In the genomic region with DNA sequence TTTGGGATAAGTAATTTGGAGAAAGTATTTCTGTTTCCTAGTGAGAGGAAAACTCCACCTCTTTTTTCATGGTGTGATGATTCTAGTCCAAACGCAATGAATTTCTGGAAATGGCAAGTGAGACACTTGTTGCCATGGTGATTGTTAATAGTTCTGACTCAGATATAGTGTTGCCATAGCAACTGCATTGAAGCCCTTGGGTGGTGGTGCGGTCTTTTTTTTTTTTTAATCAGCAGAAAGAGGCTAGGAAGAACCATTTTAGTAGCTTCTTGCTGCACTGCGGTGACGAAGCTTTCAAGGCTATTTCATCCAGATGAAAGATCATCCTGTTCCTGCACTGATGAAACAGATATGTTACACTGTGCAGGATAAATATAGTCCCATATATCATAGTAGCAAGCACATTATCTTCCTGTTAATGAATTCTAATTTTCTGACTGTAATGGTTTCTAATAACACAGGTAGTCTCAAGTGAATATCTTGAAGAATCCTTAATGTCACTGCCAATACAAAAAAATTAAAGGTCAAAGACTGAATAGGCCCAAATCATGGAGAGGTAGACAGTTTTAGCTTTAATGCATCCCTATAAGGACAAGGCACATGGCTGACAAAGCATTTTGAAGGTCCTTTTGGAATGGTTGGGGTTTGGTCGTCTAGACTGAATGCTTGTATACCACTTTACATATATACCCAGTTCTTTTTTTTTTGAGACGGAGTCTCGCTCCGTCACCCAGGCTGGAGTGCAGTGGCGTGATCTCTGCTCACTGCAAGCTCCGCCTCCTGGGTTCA, we compare ENCODE assay signal across 8 cellular contexts.
A peak's percentile ranks its signal among the peaks of the same experiment; 100 is the strongest.
DNase-seq lines count a peak whose midpoint lies in the region; ATAC-seq and TF ChIP-seq lines count a peak whose summit lies in the region.

No MANE protein-coding gene starts in this region.

- no peaks in the 10 kb centered on the region for H3F3A ChIP-seq in SK-N-SH (replicated peaks; ENCODE audit: insufficient read depth)

- CTCF ChIA-PET in SK-N-SH (lab: Yijun Ruan, JAX), result no interaction called here

- H3K27me3 ChIP-seq in SK-N-SH (ENCODE audit: insufficient read depth), result no peaks in the 10 kb centered on the region

- ATAC-seq in SK-N-SH treated with all-trans-retinoic acid at 6 μM for 48 hours (no peak; the same call in 2 of the 3 replicates), HG03159 (IDR thresholded peaks at IDR 0.05; ENCODE audit: unreplicated experiment) (no peak), GM21423 (IDR thresholded peaks at IDR 0.05; ENCODE audit: unreplicated experiment) (no peak)

- H3K9me3 ChIP-seq in SK-N-SH, result no peaks in the 10 kb centered on the region

- no peaks in the 10 kb centered on the region for H3K36me3 ChIP-seq in SK-N-SH (replicated peaks in 1 of 2; ENCODE audit: control insufficient read depth in 1 of 2, insufficient read depth in 2 of 2, low read length in 1 of 2)

- H3K9ac ChIP-seq in SK-N-SH, result no peak overlapping the region

- no peak overlapping the region for H3K4me2 ChIP-seq in SK-N-SH

- WGBS in SK-N-SH (ENCODE audit: low lambda C conversion rate), result 89% methylated on average over 10 of the region's 10 CpGs

- POLR2A ChIA-PET in SK-N-SH (lab: Yijun Ruan, JAX), result no interaction called here

- H3K4me1 ChIP-seq in SK-N-SH (ENCODE audit: control insufficient read depth in 1 of 2, insufficient read depth in 2 of 2, low read depth in 1 of 2, low read length in 1 of 2), result no peaks in the 10 kb centered on the region

- H2AFZ ChIP-seq in SK-N-SH (ENCODE audit: low read depth), result no peak overlapping the region

- peak overlapping the region in 1 of 2 experiments; percentile 7; a peak in 1 of 4 replicates for H3K27ac ChIP-seq in SK-N-SH (ENCODE audit: low read depth in 2 of 2, low read length in 1 of 2)

- H3K79me2 ChIP-seq in SK-N-SH (ENCODE audit: insufficient read depth), result no peaks in the 10 kb centered on the region

- H4K20me1 ChIP-seq in SK-N-SH (ENCODE audit: insufficient read depth), result no peaks in the 10 kb centered on the region

- DNase-seq in SK-N-SH (peak; percentile 22), RPMI7951 (ENCODE audit: low read depth) (peak; percentile 86), fibroblast of villous mesenchyme (ENCODE audit: low read depth) (peak; percentile 11), superior temporal gyrus (ENCODE audit: extremely low spot score) (peak; percentile 83), NCI-H1694 (lab: John Stamatoyannopoulos, UW) (no peak)

- no peak for TF ChIP-seq EP300 in SK-N-SH (IDR thresholded peaks at IDR 0.05; ENCODE audit: borderline replicate concordance in 1 of 2, low read depth in 1 of 2, low read length in 1 of 2)

- no peaks in the 10 kb centered on the region for H3K9me2 ChIP-seq in SK-N-SH

- TF ChIP-seq CTCF in SK-N-SH (IDR thresholded peaks at IDR 0.05) (no peak), fibroblast of villous mesenchyme (IDR thresholded peaks at IDR 0.05; ENCODE audit: insufficient read depth, low read depth, low read length) (no peak)

- TF ChIP-seq RAD21 in SK-N-SH (IDR thresholded peaks at IDR 0.05; ENCODE audit: low read length), result no peak

- H3K4me3 ChIP-seq in SK-N-SH (ENCODE audit: low read depth in 2 of 2, low read length in 1 of 2), result no peak overlapping the region
- H3K4me3 ChIP-seq in fibroblast of villous mesenchyme (ENCODE audit: low read depth, low read length), result no peak overlapping the region

TF ChIP-seq in SK-N-SH, 30 proteins besides CTCF, POLR2A, EP300 and RAD21:
- TF ChIP-seq POLR2AphosphoS5 (IDR thresholded peaks at IDR 0.05; ENCODE audit: low read depth, low read length) (no peak), FOSL2 (IDR thresholded peaks at IDR 0.05; ENCODE audit: borderline replicate concordance, low read depth) (0 out of 2 replicates have a peak, but pooled peaks have one; percentile 11), RFX5 (IDR thresholded peaks at IDR 0.05; ENCODE audit: low read length) (peak; percentile 71)

TF ChIP-seq in SK-N-SH treated with all-trans-retinoic acid at 6 μM for 48 hours, 23 proteins besides CTCF, POLR2A, EP300 and RAD21:
- no peak for TF ChIP-seq ZNF8 (CRISPR knock-in tag; IDR thresholded peaks at IDR 0.05)
- TF ChIP-seq ZFP3 (CRISPR knock-in tag; IDR thresholded peaks at IDR 0.05), result no peak
- TF ChIP-seq, protein P1, sequence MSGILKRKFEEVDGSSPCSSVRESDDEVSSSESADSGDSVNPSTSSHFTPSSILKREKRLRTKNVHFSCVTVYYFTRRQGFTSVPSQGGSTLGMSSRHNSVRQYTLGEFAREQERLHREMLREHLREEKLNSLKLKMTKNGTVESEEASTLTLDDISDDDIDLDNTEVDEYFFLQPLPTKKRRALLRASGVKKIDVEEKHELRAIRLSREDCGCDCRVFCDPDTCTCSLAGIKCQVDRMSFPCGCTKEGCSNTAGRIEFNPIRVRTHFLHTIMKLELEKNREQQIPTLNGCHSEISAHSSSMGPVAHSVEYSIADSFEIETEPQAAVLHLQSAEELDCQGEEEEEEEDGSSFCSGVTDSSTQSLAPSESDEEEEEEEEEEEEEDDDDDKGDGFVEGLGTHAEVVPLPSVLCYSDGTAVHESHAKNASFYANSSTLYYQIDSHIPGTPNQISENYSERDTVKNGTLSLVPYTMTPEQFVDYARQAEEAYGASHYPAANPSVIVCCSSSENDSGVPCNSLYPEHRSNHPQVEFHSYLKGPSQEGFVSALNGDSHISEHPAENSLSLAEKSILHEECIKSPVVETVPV (CRISPR knock-in tag; IDR thresholded peaks at IDR 0.05), result no peak
- TF ChIP-seq ARNTL (CRISPR knock-in tag; IDR thresholded peaks at IDR 0.05; ENCODE audit: borderline replicate concordance, low read depth), result no peak
- TF ChIP-seq, protein P2, sequence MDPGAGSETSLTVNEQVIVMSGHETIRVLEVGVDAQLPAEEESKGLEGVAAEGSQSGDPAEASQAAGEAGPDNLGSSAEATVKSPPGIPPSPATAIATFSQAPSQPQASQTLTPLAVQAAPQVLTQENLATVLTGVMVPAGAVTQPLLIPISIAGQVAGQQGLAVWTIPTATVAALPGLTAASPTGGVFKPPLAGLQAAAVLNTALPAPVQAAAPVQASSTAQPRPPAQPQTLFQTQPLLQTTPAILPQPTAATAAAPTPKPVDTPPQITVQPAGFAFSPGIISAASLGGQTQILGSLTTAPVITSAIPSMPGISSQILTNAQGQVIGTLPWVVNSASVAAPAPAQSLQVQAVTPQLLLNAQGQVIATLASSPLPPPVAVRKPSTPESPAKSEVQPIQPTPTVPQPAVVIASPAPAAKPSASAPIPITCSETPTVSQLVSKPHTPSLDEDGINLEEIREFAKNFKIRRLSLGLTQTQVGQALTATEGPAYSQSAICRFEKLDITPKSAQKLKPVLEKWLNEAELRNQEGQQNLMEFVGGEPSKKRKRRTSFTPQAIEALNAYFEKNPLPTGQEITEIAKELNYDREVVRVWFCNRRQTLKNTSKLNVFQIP (CRISPR knock-in tag; IDR thresholded peaks at IDR 0.05; ENCODE audit: borderline replicate concordance, low read depth), result no peak
- TF ChIP-seq OSR1 (CRISPR knock-in tag; IDR thresholded peaks at IDR 0.05), result no peak
- TF ChIP-seq GLIS3 (CRISPR knock-in tag; IDR thresholded peaks at IDR 0.05), result no peak
- TF ChIP-seq, protein P3, sequence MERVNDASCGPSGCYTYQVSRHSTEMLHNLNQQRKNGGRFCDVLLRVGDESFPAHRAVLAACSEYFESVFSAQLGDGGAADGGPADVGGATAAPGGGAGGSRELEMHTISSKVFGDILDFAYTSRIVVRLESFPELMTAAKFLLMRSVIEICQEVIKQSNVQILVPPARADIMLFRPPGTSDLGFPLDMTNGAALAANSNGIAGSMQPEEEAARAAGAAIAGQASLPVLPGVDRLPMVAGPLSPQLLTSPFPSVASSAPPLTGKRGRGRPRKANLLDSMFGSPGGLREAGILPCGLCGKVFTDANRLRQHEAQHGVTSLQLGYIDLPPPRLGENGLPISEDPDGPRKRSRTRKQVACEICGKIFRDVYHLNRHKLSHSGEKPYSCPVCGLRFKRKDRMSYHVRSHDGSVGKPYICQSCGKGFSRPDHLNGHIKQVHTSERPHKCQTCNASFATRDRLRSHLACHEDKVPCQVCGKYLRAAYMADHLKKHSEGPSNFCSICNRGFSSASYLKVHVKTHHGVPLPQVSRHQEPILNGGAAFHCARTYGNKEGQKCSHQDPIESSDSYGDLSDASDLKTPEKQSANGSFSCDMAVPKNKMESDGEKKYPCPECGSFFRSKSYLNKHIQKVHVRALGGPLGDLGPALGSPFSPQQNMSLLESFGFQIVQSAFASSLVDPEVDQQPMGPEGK (CRISPR knock-in tag; IDR thresholded peaks at IDR 0.05; ENCODE audit: borderline replicate concordance), result no peak
- TF ChIP-seq ESRRG (CRISPR knock-in tag; IDR thresholded peaks at IDR 0.05), result no peak
- TF ChIP-seq ZC3H10 (CRISPR knock-in tag; IDR thresholded peaks at IDR 0.05), result no peak
